Comparison of ENCODE assay signal across 24 cellular contexts in genomic region chr12:89213747-89214146, GRCh38.
A peak's percentile ranks its signal among the peaks of the same experiment; 100 is the strongest.
DNase-seq lines count a peak whose midpoint lies in the region; ATAC-seq, FAIRE-seq and TF ChIP-seq lines count a peak whose summit lies in the region.
"Had no signal": no experiment of that assay in that cellular context is flagged by ENCODE, and none has a peak within 500 bp of the region (broad histone marks: within the 10 kb centered on the region; RNA-seq: fewer than 3 reads in every experiment).

No MANE protein-coding gene starts in this region.

- H3K4me3 ChIP-seq in heart left ventricle = no peak overlapping the region
- H3K4me3 ChIP-seq in HepG2 (replicated peaks in 1 of 3; ENCODE audit: insufficient read depth in 1 of 3, low read depth in 2 of 3, low read length in 3 of 3) = no peak overlapping the region
- H3K4me3 ChIP-seq in mesendoderm (ENCODE audit: low read length) = no peak overlapping the region
- H3K4me3 ChIP-seq: BLaER1 treated with 17β-estradiol and CSF1 and Interleukin-3, amounts not matched to agents 10 nM and 100 nM; GM23248 had no signal

- no peak overlapping the region for H4K8ac ChIP-seq in mesendoderm (ENCODE audit: low read depth, low read length)

- TF ChIP-seq CTCF in heart left ventricle (IDR thresholded peaks at IDR 0.05) = no peak
- no peak for TF ChIP-seq CTCF in C4-2B (conservative IDR thresholded peaks at IDR 0.05)
- TF ChIP-seq CTCF in HepG2 (CRISPR knock-in tag; IDR thresholded peaks at IDR 0.05) = no peak

- TF ChIP-seq POLR2A in heart left ventricle (IDR thresholded peaks at IDR 0.05) (no peak), HepG2 (IDR thresholded peaks at IDR 0.05; ENCODE audit: insufficient read depth in 1 of 2, low read depth in 2 of 2, low read length in 2 of 2) (no peak)

- intact Hi-C loops in heart left ventricle (cut with DNase I) = loop anchor here in 6 of 10 donors (2.0 to 10.0 kb wide), 6 partner anchors 81 to 159 kb away; partner anchors contain the start of gene DUSP6 (in 1 of the 6)
- intact Hi-C loops in Right ventricle myocardium superior (cut with DNase I) = no loop called here
- intact Hi-C loops in HepG2 (cut with micrococcal nuclease; ENCODE audit: unreplicated experiment) = no loop called here

- H3K4me2 ChIP-seq in HepG2 (ENCODE audit: low read depth, low read length) (no peak overlapping the region), mesendoderm (ENCODE audit: low read length) (no peak overlapping the region)

- H3K36me3 ChIP-seq in heart left ventricle (no peaks in the 10 kb centered on the region), HepG2 (replicated peaks in 1 of 2; ENCODE audit: control insufficient read depth in 1 of 2, insufficient read depth in 2 of 2, low read length in 2 of 2) (no peaks in the 10 kb centered on the region), mesendoderm (ENCODE audit: control insufficient read depth, insufficient read depth, low read length) (no peaks in the 10 kb centered on the region)
- H3K36me3 ChIP-seq: BE2C; BLaER1 treated with 17β-estradiol and CSF1 and Interleukin-3, amounts not matched to agents 10 nM and 100 nM had no signal

- no peak overlapping the region for H3K18ac ChIP-seq in mesendoderm (ENCODE audit: low read length)

- no peak overlapping the region for H2BK120ac ChIP-seq in mesendoderm (ENCODE audit: low read depth, low read length)

- in situ Hi-C loops in HepG2 (cut with HindIII; ENCODE audit: extremely low pct_ligation_motif_present, low pct_unique_long_range_greater_than_20kb) = no loop called here

- no peak overlapping the region for H2BK5ac ChIP-seq in mesendoderm (ENCODE audit: low read length)

- POLR2A ChIA-PET in HepG2 (lab: Yijun Ruan, JAX) = no interaction called here

- H3K56ac ChIP-seq in mesendoderm (ENCODE audit: low read length) = no peak overlapping the region

- H3K9me3 ChIP-seq in heart left ventricle = no peaks in the 10 kb centered on the region
- H3K9me3 ChIP-seq in HepG2 (ENCODE audit: low read length) = no peaks in the 10 kb centered on the region
- H3K9me3 ChIP-seq: BE2C had no signal

- H3K27me3 ChIP-seq in heart left ventricle = no peaks in the 10 kb centered on the region
- H3K27me3 ChIP-seq in HepG2 (ENCODE audit: control insufficient read depth in 1 of 2, insufficient read depth in 2 of 2, low read length in 2 of 2) = no peaks in the 10 kb centered on the region
- no peaks in the 10 kb centered on the region for H3K27me3 ChIP-seq in mesendoderm (ENCODE audit: insufficient read depth, low read length, poor library complexity)
- H3K27me3 ChIP-seq: BE2C; BLaER1 treated with 17β-estradiol and CSF1 and Interleukin-3, amounts not matched to agents 10 nM and 100 nM had no signal

- H3K9ac ChIP-seq in HepG2 (ENCODE audit: insufficient read depth, low read depth, low read length) = no peak overlapping the region
- no peak overlapping the region for H3K9ac ChIP-seq in mesendoderm (ENCODE audit: low read length)
- H3K9ac ChIP-seq: BLaER1 treated with 17β-estradiol and CSF1 and Interleukin-3, amounts not matched to agents 10 nM and 100 nM; GM23248 had no signal

- no peaks in the 10 kb centered on the region for H3K79me1 ChIP-seq in mesendoderm (ENCODE audit: low read length)

- TF ChIP-seq EP300 in HepG2 (IDR thresholded peaks at IDR 0.05; ENCODE audit: low read depth in 2 of 2, low read length in 2 of 2) (peak in 1 of 2 experiments; percentile 9; a peak in 1 of 4 replicates), HepG2 (CRISPR knock-in tag; IDR thresholded peaks at IDR 0.05; ENCODE audit: borderline replicate concordance) (no peak)

- FAIRE-seq in HepG2 (lab: Jason Lieb, UNC) = no peak
- FAIRE-seq: A204.1, G401.6, GM12892, GM19239, H1 had no signal

- DNase-seq in heart left ventricle (no peak), Right ventricle myocardium superior (no peak), HepG2 (ENCODE audit: low spot score) (no peak), mesendoderm (no peak), AG08396 (ENCODE audit: low spot score) (no peak), NCI-H1417 (lab: John Stamatoyannopoulos, UW) (no peak)
- DNase-seq: AML-193; BE2C; Calu3; CD4-positive, alpha-beta memory T cell; COR-L47; DMS53; DND-41; GM23248; H7; HCEC 1CT had no signal

- TF ChIP-seq RAD21 in HepG2 (CRISPR knock-in tag; IDR thresholded peaks at IDR 0.05) = no peak

- H3K4me1 ChIP-seq in heart left ventricle (peaks cover 0 to 34% (median 8%) of the 10 kb centered on the region in 12 donors), HepG2 (ENCODE audit: insufficient read depth, low read length) (peaks cover 24% of the 10 kb centered on the region), mesendoderm (ENCODE audit: control insufficient read depth, low read depth, low read length) (peaks cover 3% of the 10 kb centered on the region)

- WGBS in heart left ventricle, 4 donors = 93 to 100% (median 98%) methylated on average over 1 of the region's 1 CpG
- WGBS in HepG2 (ENCODE audit: low lambda C conversion rate) = 3% methylated on average over 1 of the region's 1 CpG
- WGBS in mesendoderm (ENCODE audit: extremely low coverage, insufficient coverage, low lambda C conversion rate) = no CpG with 5 or more reads among the region's 1 CpG

- CTCF ChIA-PET in HepG2 (lab: Yijun Ruan, JAX; ENCODE audit: low intra/inter-chr PET ratio, low total read pairs) = no interaction called here

- no peak overlapping the region for H2AK5ac ChIP-seq in mesendoderm (ENCODE audit: low read length)

- no peak overlapping the region for H3K4ac ChIP-seq in mesendoderm (ENCODE audit: low read depth, low read length)

- H3K27ac ChIP-seq in heart left ventricle = peak overlapping the region in 8 of 12 donors; percentile 47 to 71 (median 62)
- peak overlapping the region; percentile 77 for H3K27ac ChIP-seq in C4-2B
- no peak overlapping the region for H3K27ac ChIP-seq in HepG2 (ENCODE audit: extremely low read length, insufficient read depth, low read length)
- H3K27ac ChIP-seq in mesendoderm (ENCODE audit: low read depth, low read length) = no peak overlapping the region
- H3K27ac ChIP-seq: BLaER1 treated with 17β-estradiol and CSF1 and Interleukin-3, amounts not matched to agents 10 nM and 100 nM; GM23248 had no signal

- BruUV-seq in HepG2 (replicated peaks; lab: Mats Ljungman, UMichigan) = no TSS peak

- peak overlapping the region; percentile 57 for H2BK15ac ChIP-seq in mesendoderm (replicated peaks; ENCODE audit: low read depth)

- H4K20me1 ChIP-seq in HepG2 (ENCODE audit: insufficient read depth, low read length) = no peaks in the 10 kb centered on the region
- H4K20me1 ChIP-seq: BLaER1 treated with 17β-estradiol and CSF1 and Interleukin-3, amounts not matched to agents 10 nM and 100 nM had no signal

- H3K23ac ChIP-seq in mesendoderm (ENCODE audit: low read length) = no peak overlapping the region

- no peaks in the 10 kb centered on the region for H3K79me2 ChIP-seq in HepG2 (ENCODE audit: insufficient read depth, low read length)
- no peaks in the 10 kb centered on the region for H3K79me2 ChIP-seq in mesendoderm (ENCODE audit: control insufficient read depth, insufficient read depth, low read length)

- H4K5ac ChIP-seq in mesendoderm (ENCODE audit: low read length) = no peak overlapping the region

- no peak overlapping the region for H2AFZ ChIP-seq in HepG2 (ENCODE audit: low read length)
- H2AFZ ChIP-seq: GM23248 had no signal

- no peak for ATAC-seq in heart left ventricle
- ATAC-seq in Right ventricle myocardium superior (ENCODE audit: poor library complexity) = no peak
- peak; percentile 48; the same call in 2 of the 3 replicates for ATAC-seq in HepG2
- ATAC-seq in HG02852 (IDR thresholded peaks at IDR 0.05; ENCODE audit: unreplicated experiment) = no peak

TF ChIP-seq in HepG2, 621 proteins besides CTCF, POLR2A, EP300 and RAD21 (continues in another document):
- TF ChIP-seq MLLT10 (CRISPR knock-in tag; IDR thresholded peaks at IDR 0.05) (no peak), ZNF432 (CRISPR knock-in tag; IDR thresholded peaks at IDR 0.05; ENCODE audit: borderline replicate concordance) (no peak), MTERF4 (CRISPR knock-in tag; IDR thresholded peaks at IDR 0.05) (no peak), HNF4A (CRISPR knock-in tag; IDR thresholded peaks at IDR 0.05) (peak; percentile 24; the same call in 1 of the 2 replicates), TBL1XR1 (IDR thresholded peaks at IDR 0.05; ENCODE audit: borderline replicate concordance, low read length, partially characterized antibody) (no peak), KAT7 (CRISPR knock-in tag; IDR thresholded peaks at IDR 0.05; ENCODE audit: borderline replicate concordance) (no peak), SMARCE1 (IDR thresholded peaks at IDR 0.05; ENCODE audit: borderline replicate concordance) (no peak), FOXJ3 (CRISPR knock-in tag; IDR thresholded peaks at IDR 0.05; ENCODE audit: borderline replicate concordance) (no peak), ZNF598 (CRISPR knock-in tag; IDR thresholded peaks at IDR 0.05; ENCODE audit: borderline replicate concordance) (no peak), CREB3 (CRISPR knock-in tag; IDR thresholded peaks at IDR 0.05) (no peak), ZKSCAN8 (CRISPR knock-in tag; IDR thresholded peaks at IDR 0.05; ENCODE audit: borderline replicate concordance) (no peak)
- TF ChIP-seq, protein P1, sequence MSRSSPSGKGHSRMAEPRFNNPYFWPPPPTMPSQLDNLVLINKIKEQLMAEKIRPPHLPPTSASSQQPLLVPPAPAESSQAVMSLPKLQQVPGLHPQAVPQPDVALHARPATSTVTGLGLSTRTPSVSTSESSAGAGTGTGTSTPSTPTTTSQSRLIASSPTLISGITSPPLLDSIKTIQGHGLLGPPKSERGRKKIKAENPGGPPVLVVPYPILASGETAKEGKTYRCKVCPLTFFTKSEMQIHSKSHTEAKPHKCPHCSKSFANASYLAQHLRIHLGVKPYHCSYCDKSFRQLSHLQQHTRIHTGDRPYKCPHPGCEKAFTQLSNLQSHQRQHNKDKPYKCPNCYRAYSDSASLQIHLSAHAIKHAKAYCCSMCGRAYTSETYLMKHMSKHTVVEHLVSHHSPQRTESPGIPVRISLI (CRISPR knock-in tag; IDR thresholded peaks at IDR 0.05; ENCODE audit: borderline replicate concordance) = peak; percentile 44; the same call in 1 of the 2 replicates

Comparison
In these comparisons a context has a peak if more than half of its experiments do, and no peak if none do; other contexts are left out.
1. intact Hi-C loops: an anchor here in heart left ventricle (2.0 to 10.0 kb wide); none called in Right ventricle myocardium superior and HepG2.
2. H3K27ac ChIP-seq: peak in heart left ventricle (8 of 12) and C4-2B (single experiment); none in HepG2 (single experiment) and mesendoderm (single experiment).